Comparison of ENCODE assay signal across 8 cellular contexts in the genomic region with DNA sequence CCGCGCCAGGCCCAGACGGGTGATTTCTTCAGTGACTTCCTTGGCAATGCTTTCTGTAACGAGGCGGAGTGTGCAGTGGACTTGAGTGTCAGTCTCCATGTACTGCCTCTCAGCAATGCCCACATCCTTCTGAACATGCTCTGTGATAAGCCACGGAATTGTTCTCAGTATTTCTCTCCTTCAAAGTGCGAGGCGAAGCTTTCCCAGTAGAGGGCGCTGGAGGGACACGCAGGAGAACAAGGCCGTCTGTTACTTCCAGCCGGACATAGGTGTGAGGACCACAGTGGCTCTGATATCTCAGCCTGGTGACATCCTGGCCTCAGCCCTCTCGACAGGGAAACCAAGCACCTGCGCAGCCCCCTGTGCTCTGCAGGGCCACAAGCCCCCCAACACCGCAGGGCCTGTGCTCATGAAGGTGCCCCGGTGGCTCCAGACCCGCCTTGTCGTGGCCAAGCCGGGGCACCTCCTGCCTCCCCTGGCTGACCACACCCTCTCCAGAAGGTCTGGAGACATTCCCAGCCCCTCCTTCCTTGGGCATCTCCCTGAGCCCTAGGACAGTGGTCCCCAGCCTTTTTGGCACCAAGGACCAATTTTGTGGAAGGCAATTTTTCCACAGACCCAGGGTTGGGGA. TPM values are rescaled to one million over a fixed set of nuclear protein-coding genes. Genes with fewer than 3 reads are reported as not detected.
A peak's percentile ranks its signal among the peaks of the same experiment; 100 is the strongest.
DNase-seq lines count a peak whose midpoint lies in the region; ATAC-seq and TF ChIP-seq lines count a peak whose summit lies in the region.

No MANE protein-coding gene starts in this region.

- no peak overlapping the region for H2BK5ac ChIP-seq in H9 (ENCODE audit: insufficient read length, low read length)

- POLR2A ChIA-PET in activated CD8-positive, alpha-beta T cell treated with anti-CD3 and anti-CD28 coated beads, Interleukin-2, amount 10 ng/mL, durations not matched to agents 7 days and 5 days (lab: Charles Lee): no interaction called here

- no peaks in the 10 kb centered on the region for H3K4me1 ChIP-seq in H9 (ENCODE audit: insufficient read depth, low read length)
- no peaks in the 10 kb centered on the region for H3K4me1 ChIP-seq in fibroblast of lung (ENCODE audit: control insufficient read depth, extremely low read depth, insufficient read depth, low read length)

- H3K79me2 ChIP-seq in H9 (ENCODE audit: insufficient read depth, low read length) (no peaks in the 10 kb centered on the region), fibroblast of lung (ENCODE audit: control insufficient read depth, insufficient read depth, low read length) (no peaks in the 10 kb centered on the region)

- H3K27me3 ChIP-seq in H9 (ENCODE audit: insufficient read depth, low read length) (no peaks in the 10 kb centered on the region), fibroblast of lung (ENCODE audit: control insufficient read depth, insufficient read depth, low read length) (no peaks in the 10 kb centered on the region)

- H3K14ac ChIP-seq in H9 (ENCODE audit: insufficient read depth, low read length): no peak overlapping the region

- H3K4ac ChIP-seq in H9 (ENCODE audit: low read depth, low read length): no peak overlapping the region

- H3K27ac Mint-ChIP-seq in H9 (no peak overlapping the region; a peak in 1 of 7 replicates), natural killer cell (no peak overlapping the region)
- H3K27ac Mint-ChIP-seq in activated CD8-positive, alpha-beta T cell treated with anti-CD3 and anti-CD28 coated beads, Interleukin-2, amount 10 ng/mL, durations not matched to agents 7 days and 5 days: no peak overlapping the region

- H2AFZ ChIP-seq in H9 (ENCODE audit: low read length): no peak overlapping the region
- H2AFZ ChIP-seq in fibroblast of lung (ENCODE audit: low read length): no peak overlapping the region

- no peaks in the 10 kb centered on the region for H3K23me2 ChIP-seq in H9 (ENCODE audit: insufficient read length, low read depth, low read length, poor library complexity, severe bottlenecking)

- no peak overlapping the region for H4K91ac ChIP-seq in H9 (ENCODE audit: insufficient read length, low read depth, low read length)

- peak; percentile 94 for TF ChIP-seq CTCF in C4-2B (conservative IDR thresholded peaks at IDR 0.05)
- peak; percentile 92 for TF ChIP-seq CTCF in H9 (conservative IDR thresholded peaks at IDR 0.05)
- peak; percentile 78 to 96 for TF ChIP-seq CTCF in fibroblast of lung (conservative IDR thresholded peaks at IDR 0.05 in 1 of 2, IDR thresholded peaks at IDR 0.05 in 1 of 2; ENCODE audit: low read depth in 1 of 2, low read length in 2 of 2)
- TF ChIP-seq CTCF in natural killer cell (IDR thresholded peaks at IDR 0.05): peak; percentile 35

- peak; percentile 75 for ATAC-seq in activated CD8-positive, alpha-beta T cell treated with anti-CD3 and anti-CD28 coated beads, Interleukin-2, amount 10 ng/mL, durations not matched to agents 7 days and 5 days
- peak in 2 of 3 donors; percentile 59 to 60 for ATAC-seq in natural killer cell
- ATAC-seq in HG03196 (IDR thresholded peaks at IDR 0.05; ENCODE audit: unreplicated experiment): no peak

- H3K27ac ChIP-seq in C4-2B (no peak overlapping the region), H9 (ENCODE audit: insufficient read length, low read depth, low read length) (no peak overlapping the region), fibroblast of lung (ENCODE audit: insufficient read depth, low read length) (no peak overlapping the region)

- H3K4me1 Mint-ChIP-seq in H9 (peaks cover 0 to 2% of the 10 kb centered on the region in 2 experiments; a peak in 1 of 4 replicates), natural killer cell (no peaks in the 10 kb centered on the region)
- no peaks in the 10 kb centered on the region for H3K4me1 Mint-ChIP-seq in activated CD8-positive, alpha-beta T cell treated with anti-CD3 and anti-CD28 coated beads, Interleukin-2, amount 10 ng/mL, durations not matched to agents 7 days and 5 days (ENCODE audit: low read depth)

- no peak overlapping the region for H2BK12ac ChIP-seq in H9 (ENCODE audit: insufficient read length, low read depth, low read length)

- no peak overlapping the region for H3K23ac ChIP-seq in H9 (ENCODE audit: insufficient read length, low read depth, low read length)

- no peak overlapping the region for H4K8ac ChIP-seq in H9 (replicated peaks; ENCODE audit: insufficient read length, low read depth, low read length)

- H3K4me3 Mint-ChIP-seq in H9: no peak overlapping the region
- H3K4me3 Mint-ChIP-seq in activated CD8-positive, alpha-beta T cell treated with anti-CD3 and anti-CD28 coated beads, Interleukin-2, amount 10 ng/mL, durations not matched to agents 7 days and 5 days: no peak overlapping the region
- no peak overlapping the region for H3K4me3 Mint-ChIP-seq in natural killer cell

- H3K18ac ChIP-seq in H9 (ENCODE audit: insufficient read length, low read depth, low read length): no peak overlapping the region

- H3K4me3 ChIP-seq in fibroblast of lung (replicated peaks in 1 of 4; ENCODE audit: control extremely low read depth in 1 of 4, insufficient read depth in 1 of 4, low read depth in 3 of 4, low read length in 4 of 4): no peak overlapping the region

- no peaks in the 10 kb centered on the region for H4K20me1 ChIP-seq in H9 (ENCODE audit: control insufficient read depth, insufficient read depth, insufficient read length)
- no peaks in the 10 kb centered on the region for H4K20me1 ChIP-seq in fibroblast of lung (ENCODE audit: control insufficient read depth, extremely low read depth, insufficient read depth, low read length)

- no peak overlapping the region for H2BK120ac ChIP-seq in H9 (ENCODE audit: low read depth, low read length, poor library complexity, severe bottlenecking)

- H3T11ph ChIP-seq in H9 (ENCODE audit: low read length): no peak overlapping the region

- no CpG with 5 or more reads among the region's 19 CpGs for WGBS in H9 (ENCODE audit: extremely low coverage, insufficient read length, low lambda C conversion rate)

- no peak overlapping the region for H3K56ac ChIP-seq in H9 (ENCODE audit: insufficient read length, low read depth, low read length)

- no peaks in the 10 kb centered on the region for H3K79me1 ChIP-seq in H9 (ENCODE audit: insufficient read depth, low read depth, low read length, poor library complexity, severe bottlenecking)

- H3K36me3 Mint-ChIP-seq in H9 (ENCODE audit: insufficient read depth in 1 of 3, low read depth in 3 of 3): peaks cover 0 to 2% (median 0%) of the 10 kb centered on the region in 3 experiments; a peak in 1 of 7 replicates
- H3K36me3 Mint-ChIP-seq in activated CD8-positive, alpha-beta T cell treated with anti-CD3 and anti-CD28 coated beads, Interleukin-2, amount 10 ng/mL, durations not matched to agents 7 days and 5 days (ENCODE audit: low read depth): no peaks in the 10 kb centered on the region
- H3K36me3 Mint-ChIP-seq in natural killer cell: no peaks in the 10 kb centered on the region

- H2AK5ac ChIP-seq in H9 (ENCODE audit: insufficient read length, low read length): no peak overlapping the region

- H4K5ac ChIP-seq in H9 (ENCODE audit: insufficient read length, low read depth, low read length): no peak overlapping the region

- intact Hi-C loops in natural killer cell (cut with micrococcal nuclease): no loop called here

- no peaks in the 10 kb centered on the region for H3K36me3 ChIP-seq in fibroblast of lung (ENCODE audit: control insufficient read depth, insufficient read depth, low read length)

- peak; percentile 87 for DNase-seq in H9
- DNase-seq in NCI-H524 treated with DMSO at 0.1 percent for 48 hours (lab: John Stamatoyannopoulos, UW): peak; percentile 3
- peak; percentile 81 for DNase-seq in activated CD8-positive, alpha-beta T cell treated with anti-CD3 and anti-CD28 coated beads, Interleukin-2, amount 10 ng/mL, durations not matched to agents 7 days and 5 days
- peak; percentile 71 to 73 for DNase-seq in fibroblast of lung (ENCODE audit: low read depth in 2 of 2)
- DNase-seq in natural killer cell: no peak
- DNase-seq in superior temporal gyrus (ENCODE audit: extremely low spot score): peak; percentile 92

- H3K9me3 ChIP-seq in H9 (ENCODE audit: control insufficient read depth, low read depth, low read length): no peaks in the 10 kb centered on the region
- no peaks in the 10 kb centered on the region for H3K9me3 ChIP-seq in fibroblast of lung (ENCODE audit: control insufficient read depth, insufficient read depth, low read depth, low read length)

- H3K9me3 Mint-ChIP-seq in H9: peaks cover 3 to 5% of the 10 kb centered on the region in 2 experiments; a peak in 3 of 5 replicates
- no peaks in the 10 kb centered on the region for H3K9me3 Mint-ChIP-seq in activated CD8-positive, alpha-beta T cell treated with anti-CD3 and anti-CD28 coated beads, Interleukin-2, amount 10 ng/mL, durations not matched to agents 7 days and 5 days (ENCODE audit: insufficient read depth)
- H3K9me3 Mint-ChIP-seq in natural killer cell: no peaks in the 10 kb centered on the region

- no peak overlapping the region for H2BK20ac ChIP-seq in H9 (ENCODE audit: low read depth, low read length, poor library complexity, severe bottlenecking)

- H2BK15ac ChIP-seq in H9 (ENCODE audit: low read depth, low read length): no peak overlapping the region

- H3K9ac ChIP-seq in H9 (ENCODE audit: extremely low read depth, insufficient read length, low read length): no peak overlapping the region
- no peak overlapping the region for H3K9ac ChIP-seq in fibroblast of lung (ENCODE audit: insufficient read depth, low read length)

- H3K4me2 ChIP-seq in H9 (ENCODE audit: insufficient read depth, insufficient read length, low read length) (no peak overlapping the region), fibroblast of lung (ENCODE audit: extremely low read depth, insufficient read depth, low read length) (no peak overlapping the region)

- H3K27me3 Mint-ChIP-seq in H9 (ENCODE audit: low read depth) (peaks cover 25% of the 10 kb centered on the region), natural killer cell (ENCODE audit: low read depth in 2 of 2) (peaks cover 0 to 11% of the 10 kb centered on the region in 2 donors)
- H3K27me3 Mint-ChIP-seq in activated CD8-positive, alpha-beta T cell treated with anti-CD3 and anti-CD28 coated beads, Interleukin-2, amount 10 ng/mL, durations not matched to agents 7 days and 5 days (ENCODE audit: low read depth): no peaks in the 10 kb centered on the region

- CTCF ChIA-PET in activated CD8-positive, alpha-beta T cell treated with anti-CD3 and anti-CD28 coated beads, Interleukin-2, amount 10 ng/mL, durations not matched to agents 7 days and 5 days (lab: Charles Lee): interaction anchor here (0.8 to 2.2 kb wide), 6 partner anchors 11 to 336 kb away, joined by 3 to 6 read pairs (median 4); no protein-coding TSS in a partner anchor

RNA-seq across cellular contexts. Expression of a gene that starts 46.1 kb away (rescaled TPM):
- 8.0 and 8.3 TPM in 2 replicates for total RNA-seq in H9 (2021)
- 1 to 10 TPM; 4.1 to 4.6 TPM for total RNA-seq in activated CD8-positive, alpha-beta T cell treated with anti-CD3 and anti-CD28 coated beads, Interleukin-2, amount 10 ng/mL, durations not matched to agents 7 days and 5 days
- 31.5 and 33.4 TPM in 2 replicates for total RNA-seq in fibroblast of lung
- 19.5 and 85.3 TPM in 2 replicates for polyA plus RNA-seq in fibroblast of lung
- polyA plus RNA-seq in fibroblast of lung (2012): 14.7 and 53.6 TPM in 2 replicates
- 10.7 and 60.1 TPM in 2 replicates for polyA minus RNA-seq in fibroblast of lung (ENCODE audit: low replicate concordance)
- total RNA-seq in natural killer cell: 10 to 100 TPM in 1 of 3 donors, under 1 TPM in 2; 0.12 to 10.3 (median 0.29) TPM

Comparison
In these comparisons a context has a peak if more than half of its experiments do, and no peak if none do; other contexts are left out.
1. CTCF ChIP-seq: peak in every context shown above with its lines; median percentile 94 in C4-2B; 92 in H9; 87 in fibroblast of lung; 35 in natural killer cell.